In the genomic region with DNA sequence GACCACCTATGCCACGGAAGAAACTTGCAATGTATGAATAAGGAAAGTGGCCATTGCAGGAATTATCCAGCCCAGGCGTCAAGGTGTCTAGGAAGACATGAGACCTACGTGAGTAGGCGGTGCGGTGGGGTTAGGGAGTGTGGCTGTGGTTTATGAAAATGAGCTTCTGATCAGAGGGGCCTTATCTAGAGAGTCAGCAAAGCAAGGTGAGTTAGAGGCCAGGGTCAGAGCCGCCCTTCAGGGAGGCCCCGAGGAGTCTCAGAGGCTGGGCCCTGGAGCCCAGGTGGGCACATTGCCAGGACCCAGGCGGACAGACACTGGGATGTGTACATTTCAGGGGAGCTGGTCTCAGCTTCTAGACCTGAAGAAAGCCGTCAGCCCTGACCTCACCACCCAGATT, we compare ENCODE assay signal across 21 cellular contexts. TPM values are rescaled to one million over a fixed set of nuclear protein-coding genes. Genes with fewer than 3 reads are reported as not detected.
"Had no signal": no experiment of that assay in that cellular context is flagged by ENCODE, and none has a peak within 500 bp of the region (broad histone marks: within the 10 kb centered on the region; RNA-seq: fewer than 3 reads in every experiment).

No MANE protein-coding gene starts in this region.

- H3K79me2 ChIP-seq: parathyroid adenoma had no signal

- H3K27ac ChIP-seq: ascending aorta, dorsolateral prefrontal cortex, parathyroid adenoma, thyroid gland had no signal

- H3K27me3 ChIP-seq: ascending aorta, thyroid gland had no signal

- H3K9me3 ChIP-seq: ascending aorta, thyroid gland had no signal

- H2AFZ ChIP-seq: parathyroid adenoma had no signal

- H3K4me1 ChIP-seq: parathyroid adenoma had no signal

- DNase-seq: activated B cell treated with CpG ODN at 0.5 μM for 24 hours; activated CD4-positive, alpha-beta T cell treated with anti-CD3 and anti-CD28 coated beads for 48 hours; endodermal cell; head of caudate nucleus; immature natural killer cell; left colon; mammary epithelial cell; naive B cell; stimulated activated CD4-positive, alpha-beta T cell treated with anti-CD3 and anti-CD28 coated beads, Interleukin-2, amount 100 ng/mL, for 48 hours; stimulated activated naive B cell treated with anti-CD40 and anti-IgM and Interleukin-4, amounts not matched to agents 10 μg/mL and 1 μg/mL and 100 μg/mL, for 72 hours; T-helper 2 cell; thyroid gland had no signal

- H3K9ac ChIP-seq: parathyroid adenoma had no signal

- H3K4me3 ChIP-seq: ascending aorta, dorsolateral prefrontal cortex, thyroid gland had no signal

- FAIRE-seq: frontal cortex, TTC549, urothelium cell line had no signal

- H3K36me3 ChIP-seq: ascending aorta, thyroid gland had no signal

- ATAC-seq: left colon; stimulated activated naive B cell treated with anti-CD40 and anti-IgM and Interleukin-4, amounts not matched to agents 10 μg/mL and 1 μg/mL and 100 μg/mL, for 72 hours had no signal

RNA-seq across cellular contexts. Expression of a gene that starts 13.8 kb away (rescaled TPM):
- total RNA-seq: activated B cell treated with CpG ODN at 0.5 μM for 24 hours; activated T-helper 1 cell treated with anti-CD3 and anti-CD28 coated beads, Interleukin-12 subunit alpha, Interleukin-12 subunit beta, Interleukin-2, Interleukin-4 antibody, amounts not matched to agents 30 ng/mL and 10 ng/mL and 1 ng/mL, durations not matched to agents 14 hours and 24 hours and 36 hours; ascending aorta; dorsolateral prefrontal cortex; endodermal cell; epithelial cell of proximal tubule; frontal cortex; left colon; mammary epithelial cell; renal cortical epithelial cell; thyroid gland had no signal
- polyA plus RNA-seq: immature natural killer cell, mammary epithelial cell had no signal
